Comparison of ENCODE assay signal across 1 cellular context in genomic region chr14:21069388-21070082, GRCh38.
TF ChIP-seq lines count a peak whose summit lies in the region.

No MANE protein-coding gene starts in this region.

TF ChIP-seq in HepG2, 621 proteins besides CTCF, POLR2A, EP300 and RAD21 (continued from another document and continues in another):
- TF ChIP-seq HMGXB3 (CRISPR knock-in tag; IDR thresholded peaks at IDR 0.05; ENCODE audit: borderline replicate concordance) (no peak), TFDP2 (CRISPR knock-in tag; IDR thresholded peaks at IDR 0.05) (peak; percentile 93), ZBTB38 (CRISPR knock-in tag; IDR thresholded peaks at IDR 0.05) (no peak), NR1H2 (CRISPR knock-in tag; IDR thresholded peaks at IDR 0.05; ENCODE audit: borderline replicate concordance, low read depth) (no peak), SAFB2 (CRISPR knock-in tag; IDR thresholded peaks at IDR 0.05; ENCODE audit: borderline replicate concordance, low read depth) (no peak), ZNF576 (CRISPR knock-in tag; IDR thresholded peaks at IDR 0.05) (0 out of 2 replicates have a peak, but pooled peaks have one; percentile 11), SP140L (CRISPR knock-in tag; IDR thresholded peaks at IDR 0.05; ENCODE audit: borderline replicate concordance) (no peak), NR2F6 (IDR thresholded peaks at IDR 0.05) (peak; percentile 88), NR2F6 (CRISPR knock-in tag; IDR thresholded peaks at IDR 0.05) (peak; percentile 92), ZKSCAN5 (CRISPR knock-in tag; IDR thresholded peaks at IDR 0.05) (peak; percentile 10; the same call in 1 of the 2 replicates), ATAD3A (CRISPR knock-in tag; IDR thresholded peaks at IDR 0.05) (no peak), MED1 (CRISPR knock-in tag; IDR thresholded peaks at IDR 0.05) (peak; percentile 62), FOXA1 (IDR thresholded peaks at IDR 0.05) (no peak), FOXA1 (CRISPR knock-in tag; IDR thresholded peaks at IDR 0.05) (no peak), AFF4 (CRISPR knock-in tag; IDR thresholded peaks at IDR 0.05) (no peak), NBN (conservative IDR thresholded peaks at IDR 0.05) (no peak), CHD4 (IDR thresholded peaks at IDR 0.05; ENCODE audit: borderline replicate concordance, low read length) (no peak), DBP (CRISPR knock-in tag; IDR thresholded peaks at IDR 0.05; ENCODE audit: not compliant biosample characterization) (no peak), GMEB1 (CRISPR knock-in tag; IDR thresholded peaks at IDR 0.05; ENCODE audit: borderline replicate concordance) (0 out of 2 replicates have a peak, but pooled peaks have one; percentile 51), ZNF354B (CRISPR knock-in tag; IDR thresholded peaks at IDR 0.05) (no peak; the same call in 1 of the 2 replicates), ZNF296 (CRISPR knock-in tag; conservative IDR thresholded peaks at IDR 0.05) (no peak), KDM4B (CRISPR knock-in tag; IDR thresholded peaks at IDR 0.05) (no peak), BORCS8-MEF2B (CRISPR knock-in tag; IDR thresholded peaks at IDR 0.05) (peak; percentile 9; the same call in 1 of the 2 replicates), HOXA7 (CRISPR knock-in tag; IDR thresholded peaks at IDR 0.05) (no peak), ZNF644 (CRISPR knock-in tag; IDR thresholded peaks at IDR 0.05; ENCODE audit: low read depth) (no peak), UBTF (CRISPR knock-in tag; IDR thresholded peaks at IDR 0.05) (peak; percentile 43; the same call in 1 of the 2 replicates), KDM1A (CRISPR knock-in tag; IDR thresholded peaks at IDR 0.05) (no peak; the same call in 1 of the 2 replicates), REXO4 (CRISPR knock-in tag; IDR thresholded peaks at IDR 0.05; ENCODE audit: borderline replicate concordance) (no peak), HMGA1 (CRISPR knock-in tag; conservative IDR thresholded peaks at IDR 0.05) (no peak), ZBED4 (CRISPR knock-in tag; IDR thresholded peaks at IDR 0.05; ENCODE audit: borderline replicate concordance) (no peak), IRF2 (CRISPR knock-in tag; IDR thresholded peaks at IDR 0.05) (peak; percentile 27; the same call in 1 of the 2 replicates), GTF2F1 (IDR thresholded peaks at IDR 0.05; ENCODE audit: low read length) (no peak), ZNF850 (CRISPR knock-in tag; conservative IDR thresholded peaks at IDR 0.05) (no peak; the same call in 1 of the 2 replicates), ZEB1 (IDR thresholded peaks at IDR 0.05; ENCODE audit: insufficient replicate concordance, low read depth) (no peak), SRSF4 (IDR thresholded peaks at IDR 0.05; ENCODE audit: low read depth, low read length, poor library complexity, severe bottlenecking) (no peak), RBAK (CRISPR knock-in tag; IDR thresholded peaks at IDR 0.05) (no peak), DMTF1 (CRISPR knock-in tag; IDR thresholded peaks at IDR 0.05) (no peak), DNMT3B (CRISPR knock-in tag; conservative IDR thresholded peaks at IDR 0.05) (peak; percentile 87)
